17 cellular contexts compared by ENCODE assay signal in the genomic region with DNA sequence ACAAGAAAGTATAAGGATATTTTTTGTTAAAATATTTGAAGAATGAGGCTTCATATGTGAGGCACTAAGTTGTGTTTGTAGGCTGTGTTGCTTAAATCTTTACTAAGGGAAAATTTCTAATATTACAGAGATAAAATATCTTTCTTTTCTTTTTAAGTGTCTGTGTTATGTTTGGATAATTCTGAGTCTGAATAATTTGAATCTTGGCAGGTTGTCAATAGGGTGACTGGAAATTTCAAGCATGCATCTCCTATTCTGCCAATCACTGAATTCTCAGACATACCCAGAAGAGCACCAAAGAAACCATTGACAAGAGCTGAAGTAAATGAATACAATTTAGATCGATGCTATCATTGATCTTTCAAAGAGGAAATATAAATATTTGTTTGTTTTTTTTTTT. TPM values are rescaled to one million over a fixed set of nuclear protein-coding genes. Genes with fewer than 3 reads are reported as not detected.
A peak's percentile ranks its signal among the peaks of the same experiment; 100 is the strongest.
DNase-seq lines count a peak whose midpoint lies in the region; ATAC-seq and TF ChIP-seq lines count a peak whose summit lies in the region.
"Had no signal": no experiment of that assay in that cellular context is flagged by ENCODE, and none has a peak within 500 bp of the region (broad histone marks: within the 10 kb centered on the region; RNA-seq: fewer than 3 reads in every experiment).

No MANE protein-coding gene starts in this region.

- H3K9me1 ChIP-seq in IMR-90 (ENCODE audit: insufficient read depth, low read length), result no peaks in the 10 kb centered on the region

- H4K91ac ChIP-seq in IMR-90 (ENCODE audit: insufficient read depth, low read depth, low read length), result no peak overlapping the region

- no peak overlapping the region for H3K4me3 Mint-ChIP-seq in T-helper 2 cell treated with Interferon-gamma antibody and Interleukin-4, amounts not matched to agents 5 μg/mL and 100 μg/mL, for 36 hours
- H3K4me3 Mint-ChIP-seq: CD8-positive, alpha-beta T cell had no signal

- no peak overlapping the region for H2AK9ac ChIP-seq in IMR-90 (replicated peaks; ENCODE audit: low read depth, low read length, poor library complexity)

- no peak overlapping the region for H3K27ac Mint-ChIP-seq in T-helper 2 cell treated with Interferon-gamma antibody and Interleukin-4, amounts not matched to agents 5 μg/mL and 100 μg/mL, for 36 hours
- H3K27ac Mint-ChIP-seq: CD8-positive, alpha-beta T cell had no signal

- H3K36me3 ChIP-seq in IMR-90 (ENCODE audit: control insufficient read depth, insufficient read depth, low read length) (peaks cover 6% of the 10 kb centered on the region), smooth muscle cell (ENCODE audit: low read depth) (peaks cover 15% of the 10 kb centered on the region)

- TF ChIP-seq POLR2A in IMR-90 (IDR thresholded peaks at IDR 0.05; ENCODE audit: low read depth, low read length), result no peak

- H4K8ac ChIP-seq in IMR-90 (ENCODE audit: low read depth in 2 of 2, low read length in 2 of 2), result no peak overlapping the region

- no peak overlapping the region for H3K4me2 ChIP-seq in IMR-90 (ENCODE audit: low read depth, low read length)
- no peak overlapping the region for H3K4me2 ChIP-seq in smooth muscle cell

- peaks cover 32% of the 10 kb centered on the region for H3K79me2 ChIP-seq in smooth muscle cell (ENCODE audit: low read depth)

- no peak overlapping the region for H2BK15ac ChIP-seq in IMR-90 (ENCODE audit: low read depth, low read length)

- H2AK5ac ChIP-seq in IMR-90 (ENCODE audit: low read depth, low read length), result no peak overlapping the region

- POLR2A ChIA-PET in IMR-90 (lab: Charles Lee; ENCODE audit: unreplicated experiment), result no interaction called here

- no peaks in the 10 kb centered on the region for H3F3A ChIP-seq in smooth muscle cell (ENCODE audit: low read depth)

- no peak overlapping the region for H2BK5ac ChIP-seq in IMR-90 (ENCODE audit: low read depth, low read length, poor library complexity, severe bottlenecking)

- no peaks in the 10 kb centered on the region for H3K4me1 ChIP-seq in IMR-90 (ENCODE audit: control insufficient read depth, insufficient read depth, low read length)
- no peaks in the 10 kb centered on the region for H3K4me1 ChIP-seq in smooth muscle cell (ENCODE audit: low read depth)
- H3K4me1 ChIP-seq: BE2C, SJCRH30 had no signal

- no CpG with 5 or more reads among the region's 1 CpG for WGBS in IMR-90 (ENCODE audit: extremely low coverage in 2 of 2, insufficient read length in 1 of 2), 2 experiments
- WGBS in smooth muscle cell (ENCODE audit: low lambda C conversion rate), result 98% methylated on average over 1 of the region's 1 CpG

- in situ Hi-C loops in IMR-90 (cut with MboI; ENCODE audit: low sequenced_read_pairs), result no loop called here

- H3K27me3 Mint-ChIP-seq in T-helper 2 cell treated with Interferon-gamma antibody and Interleukin-4, amounts not matched to agents 5 μg/mL and 100 μg/mL, for 36 hours (ENCODE audit: low read depth), result no peaks in the 10 kb centered on the region

- H3K9ac ChIP-seq in IMR-90 (ENCODE audit: low read depth, low read length) (no peak overlapping the region), smooth muscle cell (ENCODE audit: low read depth) (no peak overlapping the region)

- H3K36me3 Mint-ChIP-seq in T-helper 2 cell treated with Interferon-gamma antibody and Interleukin-4, amounts not matched to agents 5 μg/mL and 100 μg/mL, for 36 hours (ENCODE audit: low read depth), result peaks cover 57% of the 10 kb centered on the region

- TF ChIP-seq CTCF in AG10803 (conservative IDR thresholded peaks at IDR 0.05; ENCODE audit: low read length) (no peak), IMR-90 (conservative IDR thresholded peaks at IDR 0.05; ENCODE audit: low read depth, low read length) (no peak), choroid plexus epithelial cell (conservative IDR thresholded peaks at IDR 0.05; ENCODE audit: low read depth, low read length) (no peak), smooth muscle cell (IDR thresholded peaks at IDR 0.05; ENCODE audit: borderline replicate concordance, insufficient read depth, poor library complexity, severe bottlenecking) (no peak)

- no peak overlapping the region for H3K18ac ChIP-seq in IMR-90 (ENCODE audit: low read depth, low read length)

- no peak overlapping the region for H3K4ac ChIP-seq in IMR-90 (ENCODE audit: low read depth, low read length)

- H2AFZ ChIP-seq in IMR-90 (replicated peaks; ENCODE audit: low read length, poor library complexity) (no peak overlapping the region), smooth muscle cell (ENCODE audit: low read depth) (no peak overlapping the region)

- no TSS peak for BruUV-seq in IMR-90 (replicated peaks; lab: Mats Ljungman, UMichigan)

- CTCF ChIA-PET in IMR-90 (lab: Yijun Ruan, JAX), result interaction anchor here (0.5 kb wide), 1 partner anchor 1060 kb away, joined by 4 read pairs; no protein-coding TSS in a partner anchor

- no peak for ATAC-seq in IMR-90 (ENCODE audit: low read depth)
- ATAC-seq: CD8-positive, alpha-beta T cell; HepG2 had no signal

- dilution Hi-C loops in IMR-90 (cut with HindIII; ENCODE audit: low sequenced_read_pairs, unreplicated experiment), result no loop called here

- H3K14ac ChIP-seq in IMR-90 (replicated peaks; ENCODE audit: low read depth, low read length), result no peak overlapping the region

- H3K56ac ChIP-seq in IMR-90 (ENCODE audit: extremely low read depth, insufficient read depth, low read length), result no peak overlapping the region

- no peak overlapping the region for H2BK120ac ChIP-seq in IMR-90 (ENCODE audit: low read depth, low read length)

- intact Hi-C loops in IMR-90 (cut with micrococcal nuclease), result no loop called here

- H3K27ac ChIP-seq in IMR-90 (ENCODE audit: insufficient read depth, low read length), result no peak overlapping the region
- H3K27ac ChIP-seq in smooth muscle cell (ENCODE audit: low read depth), result no peak overlapping the region
- H3K27ac ChIP-seq: SJCRH30 had no signal

- H4K20me1 ChIP-seq in IMR-90 (ENCODE audit: insufficient read depth, low read length) (no peaks in the 10 kb centered on the region), smooth muscle cell (ENCODE audit: low read depth) (no peaks in the 10 kb centered on the region)

- H3K9me3 ChIP-seq in IMR-90 (ENCODE audit: control insufficient read depth, insufficient read depth, low read length) (no peaks in the 10 kb centered on the region), smooth muscle cell (replicated peaks; ENCODE audit: low read depth) (no peaks in the 10 kb centered on the region)
- H3K9me3 ChIP-seq: BE2C, SJCRH30 had no signal

- H3K27me3 ChIP-seq in IMR-90 (ENCODE audit: control insufficient read depth, insufficient read depth, low read length), result no peaks in the 10 kb centered on the region
- H3K27me3 ChIP-seq in smooth muscle cell (ENCODE audit: low read depth), result no peaks in the 10 kb centered on the region
- H3K27me3 ChIP-seq: BE2C, SJCRH30 had no signal

- no peak overlapping the region for H2BK20ac ChIP-seq in IMR-90 (ENCODE audit: low read depth, low read length)

- DNase-seq in AG10803 (ENCODE audit: low read depth), result peak; percentile 16
- DNase-seq in IMR-90, result peak; percentile 8
- DNase-seq in choroid plexus epithelial cell (ENCODE audit: low read depth), result peak; percentile 42
- peak; percentile 20 for DNase-seq in myocyte (ENCODE audit: low read depth)
- no peak for DNase-seq in NCI-H345 treated with DMSO at 0.1 percent for 48 hours (lab: John Stamatoyannopoulos, UW; ENCODE audit: unreplicated experiment)
- DNase-seq in T-helper 2 cell treated with Interferon-gamma antibody and Interleukin-4, amounts not matched to agents 5 μg/mL and 100 μg/mL, for 36 hours (ENCODE audit: low spot score), result no peak
- DNase-seq in smooth muscle cell (lab: John Stamatoyannopoulos, UW; ENCODE audit: unreplicated experiment), result no peak
- DNase-seq: ACHN; BE2C; CD8-positive, alpha-beta T cell; H7; NCI-H1417; NCI-H1930; NCI-H2171; NCI-H510A treated with DMSO at 0.1 percent for 48 hours; SJCRH30 had no signal

- no peak overlapping the region for H4K5ac ChIP-seq in IMR-90 (ENCODE audit: low read depth, low read length)

- no peak overlapping the region for H3K23ac ChIP-seq in IMR-90 (ENCODE audit: low read depth, low read length)

- H3K9me3 Mint-ChIP-seq in T-helper 2 cell treated with Interferon-gamma antibody and Interleukin-4, amounts not matched to agents 5 μg/mL and 100 μg/mL, for 36 hours, result no peaks in the 10 kb centered on the region
- H3K9me3 Mint-ChIP-seq: CD8-positive, alpha-beta T cell had no signal

- TF ChIP-seq RAD21 in IMR-90 (IDR thresholded peaks at IDR 0.05; ENCODE audit: low read length), result no peak

- peaks cover 14% of the 10 kb centered on the region for H3K4me1 Mint-ChIP-seq in T-helper 2 cell treated with Interferon-gamma antibody and Interleukin-4, amounts not matched to agents 5 μg/mL and 100 μg/mL, for 36 hours (ENCODE audit: low read depth)

- H3K4me3 ChIP-seq in AG10803 (ENCODE audit: low read length) (no peak overlapping the region), IMR-90 (ENCODE audit: insufficient read depth, low read depth, low read length) (no peak overlapping the region), choroid plexus epithelial cell (ENCODE audit: low read depth, low read length) (no peak overlapping the region), smooth muscle cell (no peak overlapping the region)
- H3K4me3 ChIP-seq: SJCRH30 had no signal

- peaks cover 9 to 14% of the 10 kb centered on the region in 2 experiments; a peak in 3 of 4 replicates for H3K79me1 ChIP-seq in IMR-90 (ENCODE audit: low read depth in 1 of 2, low read length in 2 of 2)

TF ChIP-seq in IMR-90, 13 proteins besides CTCF, POLR2A, EP300 and RAD21 (continues in another document):
- TF ChIP-seq NFE2L2 (IDR thresholded peaks at IDR 0.05; ENCODE audit: low read depth, low read length), result no peak

RNA-seq across cellular contexts. Expression of a gene that starts 29.4 kb away (rescaled TPM):
- 62.0 and 102 TPM in 2 replicates for total RNA-seq in IMR-90 (2012; rRNA removed)
- polyA plus RNA-seq in IMR-90 (2012; rRNA removed), result 27.5 and 30.0 TPM in 2 replicates
- 9.5 and 14.4 TPM in 2 replicates for polyA plus RNA-seq in IMR-90 (2012; cell fraction: cytosol; rRNA removed)
- polyA plus RNA-seq in IMR-90 (2012; cell fraction: nucleus; rRNA removed; ENCODE audit: low replicate concordance), result 8.7 and 17.1 TPM in 2 replicates
- 32.4 and 35.8 TPM in 2 replicates for total RNA-seq in myocyte
- 8.6 TPM for polyA plus RNA-seq in myocyte (2012)
- total RNA-seq in smooth muscle cell, result 60.2 and 98.6 TPM in 2 replicates
- polyA plus RNA-seq in smooth muscle cell, result 20.1 and 22.6 TPM in 2 replicates

RNA-seq across cellular contexts. Expression of a gene that starts 48.7 kb away (rescaled TPM):
- 861 and 1,218 TPM in 2 replicates for total RNA-seq in IMR-90 (2012; rRNA removed)
- 601 and 657 TPM in 2 replicates for polyA plus RNA-seq in IMR-90 (2012; rRNA removed)
- polyA plus RNA-seq in IMR-90 (2012; cell fraction: cytosol; rRNA removed), result 577 and 1,347 TPM in 2 replicates
- polyA plus RNA-seq in IMR-90 (2012; cell fraction: nucleus; rRNA removed; ENCODE audit: low replicate concordance), result 661 and 776 TPM in 2 replicates
- total RNA-seq in myocyte, result 914 and 1,102 TPM in 2 replicates
- 530 TPM for polyA plus RNA-seq in myocyte (2012)
- total RNA-seq in smooth muscle cell, result 643 and 652 TPM in 2 replicates
- 433 and 440 TPM in 2 replicates for polyA plus RNA-seq in smooth muscle cell

Comparison
In these comparisons a context has a peak if more than half of its experiments do, and no peak if none do; other contexts are left out.
1. DNase-seq: peak in AG10803 (single experiment), IMR-90 (single experiment), choroid plexus epithelial cell (single experiment) and myocyte (single experiment); none in NCI-H345 treated with DMSO at 0.1 percent for 48 hours (single experiment), T-helper 2 cell treated with Interferon-gamma antibody and Interleukin-4, amounts not matched to agents 5 μg/mL and 100 μg/mL, for 36 hours (single experiment) and smooth muscle cell (single experiment).